In genomic region chr4:118738999-118739690, GRCh38 we compare ENCODE assay signal across 1 cellular context.
TF ChIP-seq lines count a peak whose summit lies in the region.

No MANE protein-coding gene starts in this region.

TF ChIP-seq in HepG2, 621 proteins besides CTCF, POLR2A, EP300 and RAD21 (continued from another document):
- TF ChIP-seq ZBTB37 (CRISPR knock-in tag; IDR thresholded peaks at IDR 0.05), result no peak
- no peak for TF ChIP-seq CENPBD1 (CRISPR knock-in tag; IDR thresholded peaks at IDR 0.05; ENCODE audit: borderline replicate concordance, low read depth)
- no peak for TF ChIP-seq U2AF2 (IDR thresholded peaks at IDR 0.05; ENCODE audit: low read depth, low read length)
- no peak for TF ChIP-seq ZNF704 (CRISPR knock-in tag; IDR thresholded peaks at IDR 0.05; ENCODE audit: borderline replicate concordance)
